Comparison of ENCODE assay signal across 13 cellular contexts in the genomic region with DNA sequence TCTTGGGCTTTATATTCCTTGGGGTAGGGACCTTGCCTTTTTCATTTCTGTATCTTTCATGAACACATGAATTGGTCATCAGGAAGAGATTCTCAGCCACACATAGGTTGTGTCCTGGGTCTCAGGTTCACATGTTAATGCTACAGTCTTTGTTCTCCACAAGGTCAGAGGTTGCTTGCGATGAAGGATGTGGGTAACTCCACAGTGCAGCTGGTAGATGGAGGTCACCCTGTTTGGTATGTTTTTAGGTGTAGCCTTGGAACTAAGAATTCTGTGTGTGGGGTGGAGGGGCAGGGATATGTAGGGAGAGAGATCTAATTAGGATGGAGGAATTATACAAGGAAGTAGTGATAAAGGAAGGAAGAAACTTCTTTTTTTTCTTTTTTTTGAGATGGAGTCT. TPM values are rescaled to one million over a fixed set of nuclear protein-coding genes. Genes with fewer than 3 reads are reported as not detected.
DNase-seq lines count a peak whose midpoint lies in the region; ATAC-seq, FAIRE-seq and TF ChIP-seq lines count a peak whose summit lies in the region.
"Had no signal": no experiment of that assay in that cellular context is flagged by ENCODE, and none has a peak within 500 bp of the region (broad histone marks: within the 10 kb centered on the region; RNA-seq: fewer than 3 reads in every experiment).

No MANE protein-coding gene starts in this region.

- no peak overlapping the region for H3K4me2 ChIP-seq in A549

- H3K27me3 ChIP-seq in CD4-positive, CD25-positive, alpha-beta regulatory T cell (ENCODE audit: control insufficient read depth, insufficient read depth, low read length) = no peaks in the 10 kb centered on the region
- no peaks in the 10 kb centered on the region for H3K27me3 ChIP-seq in CD4-positive, alpha-beta T cell (ENCODE audit: control insufficient read depth, insufficient read depth, low read length)

- no peaks in the 10 kb centered on the region for H3K9me3 Mint-ChIP-seq in CD4-positive, CD25-positive, alpha-beta regulatory T cell
- H3K9me3 Mint-ChIP-seq in activated T-helper 2 cell treated with anti-CD3 and anti-CD28 coated beads, Interferon-gamma antibody, Interleukin-2, Interleukin-4, amounts not matched to agents 10 μg/mL and 5 μg/mL and 100 μg/mL, durations not matched to agents 14 hours and 24 hours and 36 hours = no peaks in the 10 kb centered on the region
- no peaks in the 10 kb centered on the region for H3K9me3 Mint-ChIP-seq in CD4-positive, alpha-beta T cell
- H3K9me3 Mint-ChIP-seq: CD14-positive monocyte, IgD-negative memory B cell had no signal

- WGBS in A549 (ENCODE audit: missing lambda C conversion rate) = 35% methylated on average over 1 of the region's 1 CpG

- TF ChIP-seq EP300 in A549 (IDR thresholded peaks at IDR 0.05) = no peak

- no peak overlapping the region for H3K4me3 Mint-ChIP-seq in CD4-positive, CD25-positive, alpha-beta regulatory T cell
- no peak overlapping the region for H3K4me3 Mint-ChIP-seq in activated T-helper 2 cell treated with anti-CD3 and anti-CD28 coated beads, Interferon-gamma antibody, Interleukin-2, Interleukin-4, amounts not matched to agents 10 μg/mL and 5 μg/mL and 100 μg/mL, durations not matched to agents 14 hours and 24 hours and 36 hours (ENCODE audit: low read depth)
- H3K4me3 Mint-ChIP-seq in CD4-positive, alpha-beta T cell = no peak overlapping the region
- H3K4me3 Mint-ChIP-seq: CD14-positive monocyte, IgD-negative memory B cell had no signal

- POLR2A ChIA-PET in A549 (lab: Yijun Ruan, JAX) = no interaction called here
- POLR2A ChIA-PET in CD4-positive, alpha-beta T cell (lab: Charles Lee) = no interaction called here

- H3K36me3 ChIP-seq in CD4-positive, CD25-positive, alpha-beta regulatory T cell (ENCODE audit: control insufficient read depth, insufficient read depth, low read length) = no peaks in the 10 kb centered on the region
- no peaks in the 10 kb centered on the region for H3K36me3 ChIP-seq in mucosa of descending colon (ENCODE audit: low read depth)

- no peak for TF ChIP-seq POLR2A in A549 (IDR thresholded peaks at IDR 0.05; ENCODE audit: low read length)

- H3K27ac ChIP-seq in A549 = no peak overlapping the region
- H3K27ac ChIP-seq in CD4-positive, CD25-positive, alpha-beta regulatory T cell (ENCODE audit: insufficient read depth, low read length, poor library complexity, severe bottlenecking) = no peak overlapping the region
- no peak overlapping the region for H3K27ac ChIP-seq in CD4-positive, alpha-beta T cell (ENCODE audit: low read depth, low read length)

- CTCF ChIA-PET in A549 (lab: Yijun Ruan, JAX) = interaction anchor here (0.7 to 7.9 kb wide), 7 partner anchors 11 to 65 kb away, joined by 3 to 43 read pairs (median 4); partner anchors contain the start of gene CEACAM1
- CTCF ChIA-PET in CD4-positive, alpha-beta T cell (lab: Charles Lee) = no interaction called here

- H3K9me3 ChIP-seq in A549 (no peaks in the 10 kb centered on the region), mucosa of descending colon (no peaks in the 10 kb centered on the region)
- H3K9me3 ChIP-seq in CD4-positive, CD25-positive, alpha-beta regulatory T cell (ENCODE audit: control insufficient read depth in 2 of 2, low read length in 2 of 2) = no peaks in the 10 kb centered on the region
- H3K9me3 ChIP-seq in CD4-positive, alpha-beta T cell (ENCODE audit: control insufficient read depth, low read length) = no peaks in the 10 kb centered on the region

- H3K27me3 Mint-ChIP-seq in CD4-positive, CD25-positive, alpha-beta regulatory T cell = no peaks in the 10 kb centered on the region
- no peaks in the 10 kb centered on the region for H3K27me3 Mint-ChIP-seq in activated T-helper 2 cell treated with anti-CD3 and anti-CD28 coated beads, Interferon-gamma antibody, Interleukin-2, Interleukin-4, amounts not matched to agents 10 μg/mL and 5 μg/mL and 100 μg/mL, durations not matched to agents 14 hours and 24 hours and 36 hours (ENCODE audit: low read depth)
- H3K27me3 Mint-ChIP-seq in CD4-positive, alpha-beta T cell = no peaks in the 10 kb centered on the region
- H3K27me3 Mint-ChIP-seq: IgD-negative memory B cell had no signal

- no peak overlapping the region for H3K4me3 ChIP-seq in A549
- H3K4me3 ChIP-seq in CD4-positive, CD25-positive, alpha-beta regulatory T cell (ENCODE audit: low read depth, low read length) = no peak overlapping the region
- H3K4me3 ChIP-seq in mucosa of descending colon = no peak overlapping the region

- TF ChIP-seq RAD21 in A549 (conservative IDR thresholded peaks at IDR 0.05 in 1 of 2, IDR thresholded peaks at IDR 0.05 in 1 of 2) = no peak

- peaks cover 9 to 45% (median 18%) of the 10 kb centered on the region in 4 donors for H3K4me1 Mint-ChIP-seq in CD4-positive, CD25-positive, alpha-beta regulatory T cell
- H3K4me1 Mint-ChIP-seq in activated T-helper 2 cell treated with anti-CD3 and anti-CD28 coated beads, Interferon-gamma antibody, Interleukin-2, Interleukin-4, amounts not matched to agents 10 μg/mL and 5 μg/mL and 100 μg/mL, durations not matched to agents 14 hours and 24 hours and 36 hours (ENCODE audit: low read depth) = peaks cover 23% of the 10 kb centered on the region
- peaks cover 4% of the 10 kb centered on the region for H3K4me1 Mint-ChIP-seq in CD4-positive, alpha-beta T cell (ENCODE audit: low read depth)
- H3K4me1 Mint-ChIP-seq: CD14-positive monocyte had no signal

- ATAC-seq in A549 = no peak
- ATAC-seq in CD4-positive, CD25-positive, alpha-beta regulatory T cell (ENCODE audit: low read depth in 2 of 2) = no peak
- ATAC-seq in mucosa of descending colon = peak; percentile 36
- ATAC-seq in CD4-positive, alpha-beta T cell (ENCODE audit: poor library complexity) = no peak
- ATAC-seq: HCT116 had no signal

- H3K36me3 Mint-ChIP-seq in CD4-positive, CD25-positive, alpha-beta regulatory T cell = peaks cover 21% of the 10 kb centered on the region
- peaks cover 5% of the 10 kb centered on the region for H3K36me3 Mint-ChIP-seq in activated T-helper 2 cell treated with anti-CD3 and anti-CD28 coated beads, Interferon-gamma antibody, Interleukin-2, Interleukin-4, amounts not matched to agents 10 μg/mL and 5 μg/mL and 100 μg/mL, durations not matched to agents 14 hours and 24 hours and 36 hours (ENCODE audit: low read depth)
- no peaks in the 10 kb centered on the region for H3K36me3 Mint-ChIP-seq in CD4-positive, alpha-beta T cell (ENCODE audit: low read depth)
- H3K36me3 Mint-ChIP-seq: CD14-positive monocyte had no signal

- no peaks in the 10 kb centered on the region for H3K4me1 ChIP-seq in A549
- H3K4me1 ChIP-seq in CD4-positive, CD25-positive, alpha-beta regulatory T cell (ENCODE audit: control insufficient read depth, insufficient read depth, low read length, poor library complexity, severe bottlenecking) = peaks cover 9% of the 10 kb centered on the region
- H3K4me1 ChIP-seq in mucosa of descending colon (ENCODE audit: low read depth) = no peaks in the 10 kb centered on the region

- intact Hi-C loops in activated T-helper 2 cell treated with anti-CD3 and anti-CD28 coated beads, Interferon-gamma antibody, Interleukin-2, Interleukin-4, amounts not matched to agents 10 μg/mL and 5 μg/mL and 100 μg/mL, durations not matched to agents 14 hours and 24 hours and 36 hours (cut with micrococcal nuclease) = no loop called here
- intact Hi-C loops in mucosa of descending colon (cut with DNase I, micrococcal nuclease) = no loop called here
- intact Hi-C loops in CD4-positive, alpha-beta T cell (cut with DNase I, micrococcal nuclease) = no loop called here

- H3K27ac Mint-ChIP-seq in CD4-positive, CD25-positive, alpha-beta regulatory T cell = peak overlapping the region; percentile 34 to 75 (median 38)
- peak overlapping the region; percentile 18 for H3K27ac Mint-ChIP-seq in activated T-helper 2 cell treated with anti-CD3 and anti-CD28 coated beads, Interferon-gamma antibody, Interleukin-2, Interleukin-4, amounts not matched to agents 10 μg/mL and 5 μg/mL and 100 μg/mL, durations not matched to agents 14 hours and 24 hours and 36 hours
- no peak overlapping the region for H3K27ac Mint-ChIP-seq in CD4-positive, alpha-beta T cell
- H3K27ac Mint-ChIP-seq: CD14-positive monocyte had no signal

- FAIRE-seq in A549 (lab: Jason Lieb, UNC) = peak; percentile 72
- FAIRE-seq: GM19239 had no signal

- TF ChIP-seq CTCF in A549 (IDR thresholded peaks at IDR 0.05) (no peak), mucosa of descending colon (IDR thresholded peaks at IDR 0.05) (no peak)
- no peak for TF ChIP-seq CTCF in CD4-positive, alpha-beta T cell (IDR thresholded peaks at IDR 0.05)

- DNase-seq in A549 (ENCODE audit: low read depth in 1 of 2, low spot score in 1 of 2) = no peak
- peak in 1 of 3 donors; percentile 65 for DNase-seq in CD4-positive, CD25-positive, alpha-beta regulatory T cell
- no peak for DNase-seq in activated T-helper 2 cell treated with anti-CD3 and anti-CD28 coated beads, Interferon-gamma antibody, Interleukin-2, Interleukin-4, amounts not matched to agents 10 μg/mL and 5 μg/mL and 100 μg/mL, durations not matched to agents 14 hours and 24 hours and 36 hours (ENCODE audit: low spot score)
- no peak for DNase-seq in mucosa of descending colon
- no peak for DNase-seq in CD4-positive, alpha-beta T cell
- DNase-seq in activated CD4-positive, alpha-beta T cell treated with anti-CD3 and anti-CD28 coated beads, Interleukin-2, amount 50 U/mL, for 1 hour = no peak
- no peak for DNase-seq in stimulated activated CD8-positive, alpha-beta memory T cell treated with anti-CD3 and anti-CD28 coated beads, Interleukin-4, amount 100 ng/mL, for 48 hours
- DNase-seq: DMS53, GF-D8 had no signal

TF ChIP-seq in A549, 52 proteins besides CTCF, POLR2A, EP300 and RAD21 (continues in another document):
- TF ChIP-seq TFCP2L1 (CRISPR knock-in tag; IDR thresholded peaks at IDR 0.05) = no peak
- TF ChIP-seq MAZ (IDR thresholded peaks at IDR 0.05; ENCODE audit: borderline replicate concordance, low read depth, low read length) = no peak
- TF ChIP-seq, protein P1, sequence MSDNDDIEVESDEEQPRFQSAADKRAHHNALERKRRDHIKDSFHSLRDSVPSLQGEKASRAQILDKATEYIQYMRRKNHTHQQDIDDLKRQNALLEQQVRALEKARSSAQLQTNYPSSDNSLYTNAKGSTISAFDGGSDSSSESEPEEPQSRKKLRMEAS (IDR thresholded peaks at IDR 0.05) = no peak
- TF ChIP-seq ZC3H11A (IDR thresholded peaks at IDR 0.05) = no peak
- TF ChIP-seq RFX5 (IDR thresholded peaks at IDR 0.05) = no peak

RNA-seq across cellular contexts. Expression of gene CEACAM1, which starts 23.2 kb away (rescaled TPM):
- 8.9 and 10.1 TPM in 2 replicates for polyA plus RNA-seq in A549 (2011; rRNA removed)
- polyA plus RNA-seq in A549 (2012; cell fraction: cytosol; rRNA removed) = 0.54 and 0.87 TPM in 2 replicates
- 0.91 TPM in 2 replicates for polyA plus RNA-seq in A549 (2012; cell fraction: nucleus; rRNA removed)
- 0.43 to 0.88 TPM (median 0.52 TPM) in 3 replicates for polyA plus RNA-seq in A549 (2017; fragmentation: RNase III; extraction: RNeasy Plus Mini Kit Qiagen cat#74134 plus additional on column Dnase treatment)
- polyA minus RNA-seq in A549 (2011; rRNA and poly(A)+ RNA removed) = 5.6 and 6.7 TPM in 2 replicates
- total RNA-seq in CD4-positive, CD25-positive, alpha-beta regulatory T cell = 7.0 TPM
- 1 to 10 TPM; 4.0 to 6.9 (median 4.9) TPM for polyA plus RNA-seq in CD4-positive, CD25-positive, alpha-beta regulatory T cell
- total RNA-seq in activated T-helper 2 cell treated with anti-CD3 and anti-CD28 coated beads, Interferon-gamma antibody, Interleukin-2, Interleukin-4, amounts not matched to agents 10 μg/mL and 5 μg/mL and 100 μg/mL, durations not matched to agents 14 hours and 24 hours and 36 hours = 7.1 and 8.5 TPM in 2 replicates
- total RNA-seq in mucosa of descending colon = 1,000 to 10,000 TPM in 2 of 3 donors, 100 to 1,000 TPM in 1; 591 to 2,323 (median 1,343) TPM
- 1 to 10 TPM; 1.2 to 2.0 TPM for total RNA-seq in CD4-positive, alpha-beta T cell

Comparison
In these comparisons a context has a peak if more than half of its experiments do, and no peak if none do; other contexts are left out.
1. RNA of gene CEACAM1, which starts 23.2 kb away (total RNA-seq): 591 to 2,323 TPM in mucosa of descending colon; 7.1 to 8.5 TPM in activated T-helper 2 cell treated with anti-CD3 and anti-CD28 coated beads, Interferon-gamma antibody, Interleukin-2, Interleukin-4, amounts not matched to agents 10 μg/mL and 5 μg/mL and 100 μg/mL, durations not matched to agents 14 hours and 24 hours and 36 hours, 7.0 TPM in CD4-positive, CD25-positive, alpha-beta regulatory T cell (single experiment) and 1.2 to 2.0 TPM in CD4-positive, alpha-beta T cell; every median in the first group is over 10 times any median in the second.